17 cellular contexts compared by ENCODE assay signal in genomic region chr9:134658378-134658955, GRCh38. TPM values are rescaled to one million over a fixed set of nuclear protein-coding genes. Genes with fewer than 3 reads are reported as not detected.
A peak's percentile ranks its signal among the peaks of the same experiment; 100 is the strongest.
DNase-seq lines count a peak whose midpoint lies in the region; ATAC-seq and FAIRE-seq lines count a peak whose summit lies in the region.
"Had no signal": no experiment of that assay in that cellular context is flagged by ENCODE, and none has a peak within 500 bp of the region (broad histone marks: within the 10 kb centered on the region; RNA-seq: fewer than 3 reads in every experiment).

No MANE protein-coding gene starts in this region.

- DNase-seq in SJCRH30 (peak; percentile 51), mesendoderm (no peak), GM19239 (ENCODE audit: insufficient read length, low spot score) (no peak)
- DNase-seq: activated CD8-positive, alpha-beta T cell treated with anti-CD3 and anti-CD28 coated beads for 36 hours; activated T-cell treated with anti-CD3 and anti-CD28 coated beads, Interleukin-2, amount 50 U/mL, for 4 hours; Calu3; GF-D8; NCI-H226; retina; stimulated activated CD4-positive, alpha-beta T cell treated with anti-CD3 and anti-CD28 coated beads, Interleukin-2, amount 100 ng/mL, for 24 hours; T-cell had no signal

- H3K4ac ChIP-seq in mesendoderm (ENCODE audit: low read depth, low read length): no peak overlapping the region

- H3K4me1 ChIP-seq in HUES6 (ENCODE audit: control insufficient read depth, insufficient read depth, low read length) (peaks cover 13% of the 10 kb centered on the region), SJCRH30 (peaks cover 3% of the 10 kb centered on the region; the same call in 1 of the 2 replicates), mesendoderm (ENCODE audit: control insufficient read depth, low read depth, low read length) (no peaks in the 10 kb centered on the region), stomach smooth muscle (ENCODE audit: control insufficient read depth, insufficient read depth, low read length) (peaks cover 83% of the 10 kb centered on the region)

- no peaks in the 10 kb centered on the region for H3K27me3 ChIP-seq in HUES6 (ENCODE audit: control insufficient read depth, insufficient read depth, low read length)
- no peaks in the 10 kb centered on the region for H3K27me3 ChIP-seq in SJCRH30
- H3K27me3 ChIP-seq in mesendoderm (ENCODE audit: insufficient read depth, low read length, poor library complexity): no peaks in the 10 kb centered on the region
- H3K27me3 ChIP-seq in stomach smooth muscle (ENCODE audit: control insufficient read depth in 1 of 2, insufficient read depth in 2 of 2, low read length in 2 of 2): no peaks in the 10 kb centered on the region

- no peak overlapping the region for H3K4me2 ChIP-seq in mesendoderm (ENCODE audit: low read length)

- no CpG with 5 or more reads among the region's 19 CpGs for WGBS in mesendoderm (ENCODE audit: extremely low coverage, insufficient coverage, low lambda C conversion rate)

- H3K9me3 ChIP-seq in HUES6 (ENCODE audit: control insufficient read depth, insufficient read depth, low read depth, low read length) (peaks cover 11% of the 10 kb centered on the region), SJCRH30 (replicated peaks) (0 out of 2 replicates have a peak, but pooled peaks cover 8% of the 10 kb centered on the region), stomach smooth muscle (ENCODE audit: control insufficient read depth in 2 of 2, low read length in 2 of 2) (no peaks in the 10 kb centered on the region)

- no peak for ATAC-seq in HG02938 (IDR thresholded peaks at IDR 0.05; ENCODE audit: unreplicated experiment)
- ATAC-seq in GM19467 (IDR thresholded peaks at IDR 0.05; ENCODE audit: unreplicated experiment): no peak
- ATAC-seq: activated CD8-positive, alpha-beta T cell treated with anti-CD3 and anti-CD28 coated beads for 36 hours; activated T-cell treated with anti-CD3 and anti-CD28 coated beads, Interleukin-2, amount 50 U/mL, for 4 hours; T-cell had no signal

- FAIRE-seq in GM19239 (lab: Jason Lieb, UNC): no peak
- FAIRE-seq: GM12892, H1 had no signal

- no peak overlapping the region for H4K8ac ChIP-seq in mesendoderm (ENCODE audit: low read depth, low read length)

- H2BK120ac ChIP-seq in mesendoderm (ENCODE audit: low read depth, low read length): no peak overlapping the region

- no peak overlapping the region for H2AK5ac ChIP-seq in mesendoderm (ENCODE audit: low read length)

- H3K79me1 ChIP-seq in mesendoderm (ENCODE audit: low read length): peaks cover 44% of the 10 kb centered on the region

- H3K9ac ChIP-seq in HUES6 (ENCODE audit: low read length) (no peak overlapping the region), mesendoderm (ENCODE audit: low read length) (no peak overlapping the region), stomach smooth muscle (ENCODE audit: low read length in 2 of 2) (peak overlapping the region in 1 of 2 donors; percentile 3)

- H3K56ac ChIP-seq in mesendoderm (ENCODE audit: low read length): no peak overlapping the region

- no peak overlapping the region for H2BK5ac ChIP-seq in mesendoderm (ENCODE audit: low read length)

- no peak overlapping the region for H3K4me3 ChIP-seq in HUES6 (ENCODE audit: low read depth, low read length)
- H3K4me3 ChIP-seq in SJCRH30: no peak overlapping the region
- H3K4me3 ChIP-seq in mesendoderm (ENCODE audit: low read length): no peak overlapping the region
- H3K4me3 ChIP-seq in stomach smooth muscle (ENCODE audit: low read length in 2 of 2): peak overlapping the region in 1 of 2 donors; percentile 15

- 0 out of 2 replicates have a peak overlapping the region, but pooled peaks have one; percentile 10 for H3K27ac ChIP-seq in HUES6 (ENCODE audit: low read depth, low read length)
- H3K27ac ChIP-seq in SJCRH30: no peak overlapping the region
- H3K27ac ChIP-seq in mesendoderm (ENCODE audit: low read depth, low read length): no peak overlapping the region
- peak overlapping the region; percentile 92 for H3K27ac ChIP-seq in stomach smooth muscle (ENCODE audit: low read length)

- no peak overlapping the region for H4K5ac ChIP-seq in mesendoderm (ENCODE audit: low read length)

- H3K36me3 ChIP-seq in HUES6 (ENCODE audit: control insufficient read depth, insufficient read depth, low read length) (no peaks in the 10 kb centered on the region), SJCRH30 (peaks cover 10% of the 10 kb centered on the region), mesendoderm (ENCODE audit: control insufficient read depth, insufficient read depth, low read length) (no peaks in the 10 kb centered on the region), stomach smooth muscle (ENCODE audit: control insufficient read depth in 2 of 2, insufficient read depth in 2 of 2, low read length in 2 of 2) (peaks cover 0 to under 1% of the 10 kb centered on the region in 2 donors)

- peak overlapping the region; percentile 14 for H3K18ac ChIP-seq in mesendoderm (ENCODE audit: low read length)

- no peak overlapping the region for H3K23ac ChIP-seq in mesendoderm (ENCODE audit: low read length)

- H2BK15ac ChIP-seq in mesendoderm (replicated peaks; ENCODE audit: low read depth): no peak overlapping the region

- H3K79me2 ChIP-seq in mesendoderm (ENCODE audit: control insufficient read depth, insufficient read depth, low read length): peaks cover 40% of the 10 kb centered on the region

RNA-seq across cellular contexts. Expression of gene COL5A1, which starts 16.9 kb away (rescaled TPM):
- 30.9 and 32.1 TPM in 2 replicates for total RNA-seq in SJCRH30 (2014; rRNA removed; shearing (Covaris generic))
- polyA plus RNA-seq in mesendoderm (2013, experiment 1 of 2): 23.5 TPM
- 21.5 TPM for polyA plus RNA-seq in mesendoderm (2013, experiment 2 of 2)
- total RNA-seq: Calu3 had no signal

Comparison
In these comparisons a context has a peak if more than half of its experiments do, and no peak if none do; other contexts are left out.
1. H3K27ac ChIP-seq: peak in HUES6 (single experiment) and stomach smooth muscle (single experiment); none in SJCRH30 (single experiment) and mesendoderm (single experiment).
2. DNase-seq: peak in SJCRH30 (2 of 2); none in mesendoderm (single experiment) and GM19239 (single experiment).